ENCODE assay signal across 8 cellular contexts in the genomic region with DNA sequence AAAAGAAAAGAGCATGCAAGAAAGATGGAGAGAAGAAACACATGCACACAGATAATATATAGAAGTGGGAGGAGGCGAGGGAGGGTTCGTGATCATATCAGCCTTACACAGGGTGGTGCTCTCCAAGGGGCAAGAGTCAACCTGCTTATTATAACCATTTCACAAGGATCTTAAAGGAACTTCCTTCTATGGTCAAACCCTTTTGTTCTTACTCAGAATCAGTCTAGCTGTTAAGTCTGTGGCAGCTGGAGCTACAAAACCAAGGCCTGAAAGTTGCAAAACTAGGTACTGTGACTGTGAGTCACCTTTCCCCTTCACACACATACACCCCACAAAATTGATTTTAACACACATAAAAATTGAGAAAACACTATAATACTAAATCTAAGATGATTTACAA. TPM values are rescaled to one million over a fixed set of nuclear protein-coding genes. Genes with fewer than 3 reads are reported as not detected.
A peak's percentile ranks its signal among the peaks of the same experiment; 100 is the strongest.
DNase-seq lines count a peak whose midpoint lies in the region; ATAC-seq and TF ChIP-seq lines count a peak whose summit lies in the region.

No MANE protein-coding gene starts in this region.

- in situ Hi-C loops in G401 (cut with HindIII; ENCODE audit: low sequenced_read_pairs) = no loop called here

- H3K4me3 ChIP-seq in GM12864 (ENCODE audit: low read depth, low read length) = no peak overlapping the region

- peak; percentile 68 for DNase-seq in GM12864 (ENCODE audit: low read depth)
- peak; percentile 16 for DNase-seq in HS-5 (ENCODE audit: low read depth)
- peak; percentile 37 for DNase-seq in activated naive CD4-positive, alpha-beta T cell treated with anti-CD3 and anti-CD28 coated beads, Interleukin-2, amount 50 U/mL, for 16 hours
- peak; percentile 29 for DNase-seq in stimulated activated CD4-positive, alpha-beta T cell treated with anti-CD3 and anti-CD28 coated beads, Interleukin-12 subunit alpha, Interleukin-12 subunit beta, amount 100 ng/mL, for 4 hours
- no peak for DNase-seq in DMS 273 treated with DMSO at 0.1 percent for 48 hours (lab: John Stamatoyannopoulos, UW)
- no peak for DNase-seq in G401 (ENCODE audit: low spot score)
- no peak for DNase-seq in NCI-H2107 (lab: John Stamatoyannopoulos, UW)

- ATAC-seq in GM21526 (IDR thresholded peaks at IDR 0.05; ENCODE audit: low FRiP score, unreplicated experiment) = peak; percentile 90

- no peak for TF ChIP-seq CTCF in GM12864 (IDR thresholded peaks at IDR 0.05; ENCODE audit: low read depth, low read length, missing control alignments)

RNA-seq across cellular contexts. Expression of a gene that starts 18.5 kb away (rescaled TPM):
- total RNA-seq in G401 (2014; rRNA removed; shearing (Covaris generic)) = 9.8 and 19.3 TPM in 2 replicates

RNA-seq across cellular contexts. Expression of a gene that starts 39.2 kb away (rescaled TPM):
- total RNA-seq in G401 (2014; rRNA removed; shearing (Covaris generic)) = not detected in 2 replicates

Comparison
In these comparisons a context has a peak if more than half of its experiments do, and no peak if none do; other contexts are left out.
1. DNase-seq: peak in GM12864 (single experiment), HS-5 (single experiment), activated naive CD4-positive, alpha-beta T cell treated with anti-CD3 and anti-CD28 coated beads, Interleukin-2, amount 50 U/mL, for 16 hours (single experiment) and stimulated activated CD4-positive, alpha-beta T cell treated with anti-CD3 and anti-CD28 coated beads, Interleukin-12 subunit alpha, Interleukin-12 subunit beta, amount 100 ng/mL, for 4 hours (single experiment); none in DMS 273 treated with DMSO at 0.1 percent for 48 hours (single experiment), G401 (single experiment) and NCI-H2107 (single experiment).